In the genomic region with DNA sequence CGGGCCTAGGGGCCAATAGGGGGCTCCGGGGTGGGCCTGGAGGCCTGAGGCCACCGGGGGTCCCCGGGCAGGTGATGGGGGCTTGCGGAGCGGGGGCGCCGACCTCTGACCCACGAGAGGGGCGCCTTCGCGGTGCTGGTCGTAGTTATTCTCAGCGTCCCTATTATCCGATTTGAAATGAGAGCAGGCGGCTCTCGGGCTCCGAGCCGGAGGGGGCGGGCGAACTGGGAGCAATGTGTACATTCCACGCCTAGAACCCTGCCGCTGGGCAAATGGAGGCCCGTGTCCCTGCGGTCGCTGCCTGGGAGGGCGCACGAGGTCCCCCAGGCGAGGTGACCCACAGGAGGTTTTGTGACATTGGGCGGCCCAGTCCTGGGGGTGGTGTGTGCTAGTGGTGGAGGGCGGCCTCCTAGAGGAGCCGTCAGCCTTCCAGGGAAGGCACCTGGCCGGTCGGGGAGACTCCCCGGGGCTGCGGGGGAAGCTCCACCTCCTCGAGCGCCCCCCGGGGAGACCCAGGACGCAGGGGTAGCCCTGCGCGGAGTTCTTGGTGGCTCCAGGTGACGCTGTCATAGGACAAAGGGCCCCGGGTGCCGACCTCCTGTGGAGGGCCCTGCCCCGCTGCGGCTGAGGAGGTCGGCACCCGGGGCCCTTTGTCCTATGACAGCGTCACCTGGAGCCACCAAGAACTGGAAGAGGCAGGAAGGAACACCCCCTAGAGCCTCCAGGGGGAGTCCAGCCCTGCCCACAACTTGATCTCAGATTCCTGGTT, we compare ENCODE assay signal across 8 cellular contexts.
A peak's percentile ranks its signal among the peaks of the same experiment; 100 is the strongest.
DNase-seq lines count a peak whose midpoint lies in the region; ATAC-seq, FAIRE-seq and TF ChIP-seq lines count a peak whose summit lies in the region.

No MANE protein-coding gene starts in this region.

- peaks cover 2% of the 10 kb centered on the region for H3K79me2 ChIP-seq in keratinocyte (ENCODE audit: control insufficient read depth, insufficient read depth, low read length)

- H2AFZ ChIP-seq in keratinocyte (ENCODE audit: control insufficient read depth, low read length) = no peak overlapping the region

- H3K4me2 ChIP-seq in keratinocyte (ENCODE audit: control insufficient read depth, extremely low read depth, insufficient read depth, low read depth, low read length) = peak overlapping the region; percentile 78

- H3K27ac ChIP-seq in 22Rv1 (peak overlapping the region; percentile 94), keratinocyte (ENCODE audit: control insufficient read depth, insufficient read depth, low read length) (peak overlapping the region; percentile 73)

- DNase-seq in LHCN-M2 (ENCODE audit: low read depth) (peak; percentile 14), T-helper 2 cell (peak in 4 of 5 experiments; percentile 6 to 46 (median 22)), T47D (ENCODE audit: low read depth in 1 of 2, low spot score in 1 of 2) (peak; percentile 28 to 74), keratinocyte (ENCODE audit: low read depth, low spot score) (no peak), NCI-H446 treated with DMSO at 0.1 percent for 48 hours (lab: John Stamatoyannopoulos, UW) (no peak)
- peak; percentile 55 for DNase-seq in stimulated activated CD4-positive, alpha-beta T cell treated with anti-CD3 and anti-CD28 coated beads, Interleukin-15, amount 100 ng/mL, for 24 hours

- H3K9me1 ChIP-seq in keratinocyte (ENCODE audit: control insufficient read depth, extremely low read depth, insufficient read depth, low read length) = peaks cover 2% of the 10 kb centered on the region

- in situ Hi-C loops in T47D (cut with HindIII; ENCODE audit: low pct_unique_long_range_greater_than_20kb, low sequenced_read_pairs) = no loop called here

- H3K9ac ChIP-seq in keratinocyte (ENCODE audit: control insufficient read depth, extremely low read depth, insufficient read depth, low read length) = peak overlapping the region; percentile 69

- no peaks in the 10 kb centered on the region for H3K9me3 ChIP-seq in keratinocyte (ENCODE audit: control insufficient read depth, low read depth, low read length)

- peak; percentile 11 for ATAC-seq in GM18502 (IDR thresholded peaks at IDR 0.05; ENCODE audit: poor library complexity, unreplicated experiment)

- H3K27me3 ChIP-seq in keratinocyte (ENCODE audit: control insufficient read depth, extremely low read depth, insufficient read depth, low read length) = no peaks in the 10 kb centered on the region

- H3K4me1 ChIP-seq in keratinocyte (ENCODE audit: control insufficient read depth, extremely low read depth, insufficient read depth, low read length) = peaks cover 21% of the 10 kb centered on the region

- no peak for TF ChIP-seq CTCF in 22Rv1 (IDR thresholded peaks at IDR 0.05)
- TF ChIP-seq CTCF in keratinocyte (optimal IDR thresholded peaks at IDR 0.05 in 1 of 3, IDR thresholded peaks at IDR 0.05 in 1 of 3, conservative IDR thresholded peaks at IDR 0.05 in 1 of 3; ENCODE audit: extremely low read depth in 1 of 3, insufficient read depth in 2 of 3, low read length in 3 of 3) = no peak

- H3K4me3 ChIP-seq in keratinocyte (ENCODE audit: control insufficient read depth in 2 of 3, extremely low read depth in 1 of 3, insufficient read depth in 2 of 3, low read depth in 1 of 3, low read length in 3 of 3) = peak overlapping the region; percentile 51 to 62 (median 60)

- dilution Hi-C loops in keratinocyte (cut with MboI; ENCODE audit: extremely low pct_ligation_motif_present, low sequenced_read_pairs) = no loop called here

- no peaks in the 10 kb centered on the region for H4K20me1 ChIP-seq in keratinocyte (ENCODE audit: control insufficient read depth, extremely low read depth, insufficient read depth, low read length)

- peaks cover 8 to 13% of the 10 kb centered on the region in 2 experiments for H3K36me3 ChIP-seq in keratinocyte (ENCODE audit: control insufficient read depth in 2 of 2, extremely low read depth in 1 of 2, insufficient read depth in 2 of 2, low read length in 2 of 2)

- no peak for FAIRE-seq in keratinocyte (lab: Jason Lieb, UNC)

Comparison
In these comparisons a context has a peak if more than half of its experiments do, and no peak if none do; other contexts are left out.
1. DNase-seq: peak in LHCN-M2 (single experiment), T-helper 2 cell (4 of 5), T47D (2 of 2) and stimulated activated CD4-positive, alpha-beta T cell treated with anti-CD3 and anti-CD28 coated beads, Interleukin-15, amount 100 ng/mL, for 24 hours (single experiment); none in keratinocyte (single experiment) and NCI-H446 treated with DMSO at 0.1 percent for 48 hours (single experiment).